Comparison of ENCODE assay signal across 26 cellular contexts in genomic region chr6:106875782-106876321, GRCh38.
DNase-seq lines count a peak whose midpoint lies in the region; ATAC-seq, FAIRE-seq and TF ChIP-seq lines count a peak whose summit lies in the region.
"Had no signal": no experiment of that assay in that cellular context is flagged by ENCODE, and none has a peak within 500 bp of the region (broad histone marks: within the 10 kb centered on the region; RNA-seq: fewer than 3 reads in every experiment).

No MANE protein-coding gene starts in this region.

- no peaks in the 10 kb centered on the region for H4K20me1 ChIP-seq in K562 (replicated peaks; ENCODE audit: control insufficient read depth, insufficient read depth, low read length)
- H4K20me1 ChIP-seq: BLaER1 had no signal

- H3K4me3 ChIP-seq in HUES48 (ENCODE audit: low read depth, low read length) (peak overlapping the region; percentile 2; the same call in 1 of the 2 replicates), K562 (no peak overlapping the region)
- H3K4me3 ChIP-seq: BLaER1, GM12878 had no signal

- H3K36me3 ChIP-seq in HUES48 (ENCODE audit: control insufficient read depth, insufficient read depth, low read length): no peaks in the 10 kb centered on the region
- H3K36me3 ChIP-seq in K562 (ENCODE audit: control insufficient read depth, insufficient read depth, low read length): no peaks in the 10 kb centered on the region
- H3K36me3 ChIP-seq: BE2C, BLaER1 had no signal

- WGBS in K562 (ENCODE audit: insufficient coverage, low coverage, missing lambda C conversion rate): 59% methylated on average over 4 of the region's 4 CpGs

- TF ChIP-seq POLR2A in K562 (conservative IDR thresholded peaks at IDR 0.05) (no peak), GM12891 (IDR thresholded peaks at IDR 0.05; ENCODE audit: low read depth, low read length) (no peak)

- TF ChIP-seq CTCF in K562 (IDR thresholded peaks at IDR 0.05 in 2 of 3, conservative IDR thresholded peaks at IDR 0.05 in 1 of 3; ENCODE audit: insufficient read depth in 2 of 3, low read depth in 1 of 3, low read length in 3 of 3): no peak

- BruUV-seq in K562 (replicated peaks; lab: Mats Ljungman, UMichigan): no TSS peak

- H3K4me3 Mint-ChIP-seq in stimulated activated effector memory CD8-positive, alpha-beta T cell treated with anti-CD3 and anti-CD28 coated beads, Interleukin-12 subunit alpha, Interleukin-12 subunit beta, amount 100 ng/mL, for 72 hours: no peak overlapping the region
- H3K4me3 Mint-ChIP-seq: CD14-positive monocyte; CD4-positive, alpha-beta memory T cell; CD4-positive, CD25-positive, alpha-beta regulatory T cell; CD8-positive, alpha-beta memory T cell had no signal

- no peak for TF ChIP-seq RAD21 in K562 (CRISPR knock-in tag; conservative IDR thresholded peaks at IDR 0.05 in 1 of 2, IDR thresholded peaks at IDR 0.05 in 1 of 2)

- H3K9me3 ChIP-seq in HUES48 (ENCODE audit: control insufficient read depth, insufficient read depth, low read length) (peaks cover 40% of the 10 kb centered on the region), K562 (replicated peaks; ENCODE audit: control insufficient read depth, insufficient read depth, low read depth, low read length) (no peaks in the 10 kb centered on the region)

- no peak for FAIRE-seq in K562 (lab: Jason Lieb, UNC)
- FAIRE-seq in GM12891 (lab: Jason Lieb, UNC): no peak
- FAIRE-seq: A204.1, D721Med, GM12878, GM19239 had no signal

- H3K36me3 Mint-ChIP-seq in stimulated activated effector memory CD8-positive, alpha-beta T cell treated with anti-CD3 and anti-CD28 coated beads, Interleukin-12 subunit alpha, Interleukin-12 subunit beta, amount 100 ng/mL, for 72 hours: no peaks in the 10 kb centered on the region
- H3K36me3 Mint-ChIP-seq: CD14-positive monocyte; CD4-positive, alpha-beta memory T cell; CD4-positive, CD25-positive, alpha-beta regulatory T cell; CD8-positive, alpha-beta memory T cell had no signal

- no peak overlapping the region for H3K27ac Mint-ChIP-seq in stimulated activated effector memory CD8-positive, alpha-beta T cell treated with anti-CD3 and anti-CD28 coated beads, Interleukin-12 subunit alpha, Interleukin-12 subunit beta, amount 100 ng/mL, for 72 hours
- H3K27ac Mint-ChIP-seq: CD14-positive monocyte; CD4-positive, CD25-positive, alpha-beta regulatory T cell; CD8-positive, alpha-beta memory T cell had no signal

- no peak overlapping the region for H2AFZ ChIP-seq in K562 (ENCODE audit: low read depth, low read length)

- peaks cover 2% of the 10 kb centered on the region for H3K9me3 Mint-ChIP-seq in stimulated activated effector memory CD8-positive, alpha-beta T cell treated with anti-CD3 and anti-CD28 coated beads, Interleukin-12 subunit alpha, Interleukin-12 subunit beta, amount 100 ng/mL, for 72 hours

- no peak for TF ChIP-seq EP300 in K562 (IDR thresholded peaks at IDR 0.05; ENCODE audit: low read length)

- in situ Hi-C loops in K562 (cut with MboI): no loop called here

- H3K9ac ChIP-seq in HUES48 (ENCODE audit: low read depth, low read length) (no peak overlapping the region), K562 (ENCODE audit: insufficient read depth in 1 of 2, low read depth in 2 of 2, low read length in 2 of 2) (no peak overlapping the region)
- H3K9ac ChIP-seq: BLaER1 had no signal

- no peak overlapping the region for H3K27ac ChIP-seq in HUES48 (ENCODE audit: low read depth, low read length)
- no peak overlapping the region for H3K27ac ChIP-seq in K562 (ENCODE audit: extremely low read depth, low read depth, low read length)
- H3K27ac ChIP-seq: BLaER1 had no signal

- no peaks in the 10 kb centered on the region for H3K79me2 ChIP-seq in K562 (ENCODE audit: control insufficient read depth, insufficient read depth, low read length)

- H3K4me1 Mint-ChIP-seq in stimulated activated effector memory CD8-positive, alpha-beta T cell treated with anti-CD3 and anti-CD28 coated beads, Interleukin-12 subunit alpha, Interleukin-12 subunit beta, amount 100 ng/mL, for 72 hours: no peaks in the 10 kb centered on the region
- H3K4me1 Mint-ChIP-seq: CD14-positive monocyte; CD4-positive, alpha-beta memory T cell; CD4-positive, CD25-positive, alpha-beta regulatory T cell; CD8-positive, alpha-beta memory T cell had no signal

- peaks cover 4% of the 10 kb centered on the region for H3K4me1 ChIP-seq in HUES48 (ENCODE audit: control insufficient read depth, insufficient read depth, low read length)
- H3K4me1 ChIP-seq in K562 (replicated peaks in 1 of 2; ENCODE audit: control insufficient read depth in 2 of 2, insufficient read depth in 2 of 2, low read length in 2 of 2): no peaks in the 10 kb centered on the region
- H3K4me1 ChIP-seq: BLaER1, Caco-2 had no signal

- no peak for ATAC-seq in K562
- ATAC-seq in stimulated activated effector memory CD8-positive, alpha-beta T cell treated with anti-CD3 and anti-CD28 coated beads, Interleukin-12 subunit alpha, Interleukin-12 subunit beta, amount 100 ng/mL, for 72 hours: peak; percentile 34
- ATAC-seq: GM12878 had no signal

- H3K27me3 ChIP-seq in HUES48 (ENCODE audit: control insufficient read depth, insufficient read depth, low read length): no peaks in the 10 kb centered on the region
- no peaks in the 10 kb centered on the region for H3K27me3 ChIP-seq in K562 (ENCODE audit: control insufficient read depth in 2 of 2, insufficient read depth in 2 of 2, low read length in 2 of 2)
- H3K27me3 ChIP-seq: BE2C, BLaER1 had no signal

- H3K4me2 ChIP-seq in K562 (ENCODE audit: insufficient read depth, low read length): no peak overlapping the region
- H3K4me2 ChIP-seq: BLaER1 had no signal

- POLR2A ChIA-PET in K562 (lab: Yijun Ruan, JAX): interaction anchor here (0.5 to 0.6 kb wide), 2 partner anchors 26 to 403 kb away, joined by 3 read pairs; no protein-coding TSS in a partner anchor

- DNase-seq in K562 (ENCODE audit: extremely low read depth in 1 of 4, low spot score in 3 of 4) (no peak), GM12891 (ENCODE audit: insufficient read length, low spot score) (no peak), DMS153 treated with DMSO at 0.1 percent for 48 hours (lab: John Stamatoyannopoulos, UW; ENCODE audit: unreplicated experiment) (no peak), COR-L47 (lab: John Stamatoyannopoulos, UW) (no peak)
- no peak for DNase-seq in stimulated activated effector memory CD8-positive, alpha-beta T cell treated with anti-CD3 and anti-CD28 coated beads, Interleukin-12 subunit alpha, Interleukin-12 subunit beta, amount 100 ng/mL, for 72 hours (ENCODE audit: low spot score in 2 of 2)
- DNase-seq: 8988T; ACHN; BE2C; C1 segment of cervical spinal cord; Caco-2; Calu3; CD4-positive, alpha-beta memory T cell; CD4-positive, CD25-positive, alpha-beta regulatory T cell; CD8-positive, alpha-beta memory T cell; DMS53; DMS79; DND-41; EL; GDM1 had no signal

- H3K9me1 ChIP-seq in K562 (ENCODE audit: control insufficient read depth, insufficient read depth, low read length): no peaks in the 10 kb centered on the region

- CTCF ChIA-PET in K562 (lab: Yijun Ruan, JAX; ENCODE audit: low intra/inter-chr PET ratio): no interaction called here

- intact Hi-C loops in K562 (cut with micrococcal nuclease): no loop called here

TF ChIP-seq in K562, 482 proteins besides CTCF, POLR2A, EP300 and RAD21:
- no peak for TF ChIP-seq TEAD4 (IDR thresholded peaks at IDR 0.05; ENCODE audit: low read length)
- TF ChIP-seq TEAD4 (CRISPR knock-in tag; IDR thresholded peaks at IDR 0.05; ENCODE audit: borderline replicate concordance): no peak
- peak; percentile 28; the same call in 1 of the 2 replicates for TF ChIP-seq CBX5 (IDR thresholded peaks at IDR 0.05; ENCODE audit: borderline replicate concordance, low read depth)
- TF ChIP-seq ETS2 (tag; IDR thresholded peaks at IDR 0.05; ENCODE audit: borderline replicate concordance, poor library complexity, severe bottlenecking): no peak
- TF ChIP-seq HDAC3 (IDR thresholded peaks at IDR 0.05; ENCODE audit: borderline replicate concordance, partially characterized antibody): no peak
- TF ChIP-seq ZFP36 (IDR thresholded peaks at IDR 0.05; ENCODE audit: low read depth, low read length, partially characterized antibody): peak; percentile 47
- no peak for TF ChIP-seq ATF1 (CRISPR knock-in tag; IDR thresholded peaks at IDR 0.05)
- TF ChIP-seq ATF1 (tag; IDR thresholded peaks at IDR 0.05): no peak
- TF ChIP-seq SUPT5H (IDR thresholded peaks at IDR 0.05): no peak
- TF ChIP-seq ZFPM2 (CRISPR knock-in tag; IDR thresholded peaks at IDR 0.05): no peak
- no peak for TF ChIP-seq BRD9 (IDR thresholded peaks at IDR 0.05; ENCODE audit: low read depth, partially characterized antibody)
- peak in 1 of 2 experiments; percentile 60; a peak in 1 of 3 replicates for TF ChIP-seq CBX3 (IDR thresholded peaks at IDR 0.05; ENCODE audit: borderline replicate concordance in 1 of 2, low read length in 2 of 2)

TF ChIP-seq in GM12891, 5 proteins besides CTCF, POLR2A, EP300 and RAD21:
- TF ChIP-seq POU2F2 (IDR thresholded peaks at IDR 0.05; ENCODE audit: low read depth, low read length) (no peak), TAF1 (IDR thresholded peaks at IDR 0.05; ENCODE audit: low read depth, low read length) (no peak), SPI1 (IDR thresholded peaks at IDR 0.05; ENCODE audit: low read depth, low read length) (no peak), PAX5 (IDR thresholded peaks at IDR 0.05; ENCODE audit: insufficient read depth, low read length, severe bottlenecking) (no peak), POLR2AphosphoS5 (IDR thresholded peaks at IDR 0.05; ENCODE audit: low read depth, low read length) (no peak)
